Comparison of ENCODE assay signal across 8 cellular contexts in the genomic region with DNA sequence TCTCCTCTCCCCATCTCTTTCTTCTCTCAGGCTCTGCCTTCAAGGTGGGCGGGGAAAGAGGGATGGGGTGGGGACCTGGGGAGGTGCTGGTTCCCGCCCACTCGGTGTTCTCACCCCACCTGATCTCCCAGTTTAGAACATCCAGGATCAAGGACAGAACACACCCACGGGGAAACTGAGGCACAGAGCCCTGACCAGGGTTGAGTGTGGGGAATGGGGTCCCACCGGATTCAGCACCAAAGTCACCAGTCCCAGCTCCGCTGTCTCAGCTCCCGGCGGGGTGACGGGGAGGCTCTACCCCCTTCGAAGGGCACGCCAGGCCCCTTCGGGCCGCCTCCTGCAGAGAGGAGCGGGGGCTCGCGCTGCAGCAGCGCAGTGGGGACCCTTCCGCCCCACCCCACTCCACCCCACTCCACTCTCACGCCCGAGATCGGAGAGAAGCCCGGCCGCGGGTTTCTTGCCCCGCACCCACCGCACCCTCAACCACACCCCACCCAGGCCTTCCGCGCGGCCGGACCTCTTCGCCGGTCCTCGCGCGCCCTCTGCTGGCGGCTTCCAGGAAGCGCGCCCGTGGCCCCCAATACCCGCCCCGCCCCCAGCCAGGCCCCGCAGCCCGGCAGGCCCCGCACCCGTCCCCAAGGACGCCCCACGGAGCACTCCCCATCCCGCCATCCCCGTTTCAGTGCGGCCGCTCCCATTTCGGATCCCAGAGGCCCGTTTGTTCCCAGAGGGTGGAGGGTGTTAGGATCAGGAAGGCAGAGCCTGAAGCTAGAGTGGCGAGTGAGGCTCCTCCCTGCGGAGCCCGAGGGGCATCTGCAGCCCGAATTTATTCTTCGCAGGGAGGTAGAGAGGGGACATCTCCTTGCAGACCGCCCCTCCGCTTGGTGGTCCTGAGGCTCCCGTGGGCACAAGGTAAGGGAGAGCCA. TPM values are rescaled to one million over a fixed set of nuclear protein-coding genes. Genes with fewer than 3 reads are reported as not detected.
DNase-seq lines count a peak whose midpoint lies in the region; ATAC-seq, FAIRE-seq and TF ChIP-seq lines count a peak whose summit lies in the region.

No MANE protein-coding gene starts in this region.

- H3K9me3 ChIP-seq in AG04450 (ENCODE audit: control insufficient read depth, insufficient read depth, low read length) (peaks cover 8% of the 10 kb centered on the region), muscle layer of colon (ENCODE audit: low read length) (no peaks in the 10 kb centered on the region)

- no peak overlapping the region for H3K27ac ChIP-seq in AG04450 (ENCODE audit: low read depth, low read length)
- no peak overlapping the region for H3K27ac ChIP-seq in muscle layer of colon (ENCODE audit: low read depth, low read length)

- peak; percentile 67 for ATAC-seq in HG03175 (IDR thresholded peaks at IDR 0.05; ENCODE audit: unreplicated experiment)
- peak; percentile 87 for ATAC-seq in esophagus mucosa

- FAIRE-seq in GM18507 (lab: Jason Lieb, UNC): peak; percentile 71

- CTCF ChIA-PET in AG04450 (lab: Charles Lee): interaction anchor here (0.6 to 7.4 kb wide), 53 partner anchors 10 to 1034 kb away, joined by 3 to 132 read pairs (median 4); partner anchors contain the start of genes DPCD, HIF1AN and POLL

- H3K9ac ChIP-seq in muscle layer of colon (ENCODE audit: low read length): peak overlapping the region; percentile 44

- peak; percentile 21 for DNase-seq in AG04450 (ENCODE audit: low read depth, low spot score)
- peak; percentile 75 for DNase-seq in GM18507 (ENCODE audit: extremely low spot score, insufficient read length, low read depth)
- peak; percentile 70 for DNase-seq in NOMO-1 treated with DMSO at 0.1 percent for 48 hours (lab: John Stamatoyannopoulos, UW; ENCODE audit: unreplicated experiment)
- DNase-seq in activated T-cell treated with anti-CD3 and anti-CD28 coated beads for 4 hours: peak; percentile 74
- peak; percentile 90 for DNase-seq in stimulated activated CD8-positive, alpha-beta memory T cell treated with anti-CD3 and anti-CD28 coated beads, Interleukin-4, amount 100 ng/mL, for 48 hours

- POLR2A ChIA-PET in AG04450 (lab: Yijun Ruan, JAX): no interaction called here

- H3K36me3 ChIP-seq in muscle layer of colon (ENCODE audit: insufficient read depth, low read length): no peaks in the 10 kb centered on the region

- H3K4me1 ChIP-seq in muscle layer of colon (ENCODE audit: insufficient read depth, low read length): peaks cover 16% of the 10 kb centered on the region

- peak; percentile 70 for TF ChIP-seq CTCF in AG04450 (IDR thresholded peaks at IDR 0.05; ENCODE audit: low read depth, low read length)

- peak overlapping the region; percentile 68 for H3K4me3 ChIP-seq in AG04450 (ENCODE audit: low read depth, low read length)
- peak overlapping the region; percentile 55 to 68 for H3K4me3 ChIP-seq in muscle layer of colon (ENCODE audit: low read depth in 1 of 2, low read length in 2 of 2)

- peaks cover 35% of the 10 kb centered on the region for H3K27me3 ChIP-seq in AG04450 (ENCODE audit: control insufficient read depth, insufficient read depth, low read length)
- H3K27me3 ChIP-seq in muscle layer of colon (ENCODE audit: control insufficient read depth in 1 of 2, insufficient read depth in 2 of 2, low read length in 2 of 2): peaks cover 29 to 57% of the 10 kb centered on the region in 2 donors

RNA-seq across cellular contexts. Expression of gene POLL, which starts 18.0 kb away (rescaled TPM):
- polyA plus RNA-seq in AG04450 (2011; rRNA removed): 14.8 and 16.4 TPM in 2 replicates
- polyA minus RNA-seq in AG04450 (2011; rRNA and poly(A)+ RNA removed): 30.1 and 44.0 TPM in 2 replicates
- 13.5 TPM for total RNA-seq in esophagus mucosa

RNA-seq across cellular contexts. Expression of gene DPCD, which starts 18.0 kb away (rescaled TPM):
- polyA plus RNA-seq in AG04450 (2011; rRNA removed): 49.7 and 51.1 TPM in 2 replicates
- polyA minus RNA-seq in AG04450 (2011; rRNA and poly(A)+ RNA removed): 17.0 and 20.1 TPM in 2 replicates
- total RNA-seq in esophagus mucosa: 19.0 TPM

Comparison
In these comparisons a context has a peak if more than half of its experiments do, and no peak if none do; other contexts are left out.
1. DNase-seq: peak in every context shown above with its lines; median percentile 90 in stimulated activated CD8-positive, alpha-beta memory T cell treated with anti-CD3 and anti-CD28 coated beads, Interleukin-4, amount 100 ng/mL, for 48 hours; 75 in GM18507; 74 in activated T-cell treated with anti-CD3 and anti-CD28 coated beads for 4 hours; 70 in NOMO-1 treated with DMSO at 0.1 percent for 48 hours; 21 in AG04450.